25 cellular contexts compared by ENCODE assay signal in the genomic region with DNA sequence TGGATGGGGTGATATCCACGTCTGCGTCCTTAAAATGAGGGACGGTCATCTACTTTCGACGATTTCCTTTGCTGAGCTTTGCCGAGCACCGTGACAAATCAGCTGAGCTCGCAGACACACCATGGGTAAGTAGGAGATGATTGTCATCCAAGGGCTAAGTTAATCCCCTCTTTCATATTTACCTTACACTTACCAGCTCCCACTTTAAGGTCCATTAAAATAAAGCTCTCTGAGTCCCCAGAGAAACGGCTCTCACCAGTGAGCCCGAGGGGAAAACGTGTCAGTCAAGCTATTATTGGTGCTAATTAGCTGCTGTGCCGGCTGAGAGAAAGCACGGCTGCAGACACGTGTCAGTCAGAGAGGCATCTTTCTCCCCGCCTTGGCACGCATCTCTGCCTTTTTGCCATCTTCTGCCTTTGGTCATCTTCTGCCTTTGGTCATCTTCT.
DNase-seq lines count a peak whose midpoint lies in the region; ATAC-seq, FAIRE-seq and TF ChIP-seq lines count a peak whose summit lies in the region.
"Had no signal": no experiment of that assay in that cellular context is flagged by ENCODE, and none has a peak within 500 bp of the region (broad histone marks: within the 10 kb centered on the region; RNA-seq: fewer than 3 reads in every experiment).

No MANE protein-coding gene starts in this region.

- no peak for TF ChIP-seq POLR2A in GM12892 (IDR thresholded peaks at IDR 0.05; ENCODE audit: low read depth, low read length)

- no peak overlapping the region for H2AK5ac ChIP-seq in neuronal stem cell (ENCODE audit: low read depth, low read length)

- POLR2A ChIA-PET in activated CD4-positive, alpha-beta T cell treated with anti-CD3 and anti-CD28 coated beads, Interleukin-2, amount 10 ng/mL, durations not matched to agents 7 days and 5 days (lab: Charles Lee), result no interaction called here

- no peak overlapping the region for H3K4ac ChIP-seq in neuronal stem cell (ENCODE audit: low read length)

- intact Hi-C loops in cardiac septum (cut with DNase I) (no loop called here), left cardiac atrium (cut with DNase I) (no loop called here)

- H2BK15ac ChIP-seq in neuronal stem cell (ENCODE audit: low read length), result no peak overlapping the region

- TF ChIP-seq CTCF in endodermal cell (conservative IDR thresholded peaks at IDR 0.05), result no peak

- H3K27ac Mint-ChIP-seq in endodermal cell, result peak overlapping the region; percentile 48
- no peak overlapping the region for H3K27ac Mint-ChIP-seq in activated CD4-positive, alpha-beta T cell treated with anti-CD3 and anti-CD28 coated beads, Interleukin-2, amount 10 ng/mL, durations not matched to agents 7 days and 5 days
- H3K27ac Mint-ChIP-seq: CD4-positive, alpha-beta memory T cell; IgD-negative memory B cell had no signal

- H3K36me3 Mint-ChIP-seq in endodermal cell (ENCODE audit: low read depth), result peaks cover 3% of the 10 kb centered on the region
- no peaks in the 10 kb centered on the region for H3K36me3 Mint-ChIP-seq in activated CD4-positive, alpha-beta T cell treated with anti-CD3 and anti-CD28 coated beads, Interleukin-2, amount 10 ng/mL, durations not matched to agents 7 days and 5 days (ENCODE audit: low read depth)
- H3K36me3 Mint-ChIP-seq: CD4-positive, alpha-beta memory T cell had no signal

- H3K27me3 ChIP-seq in endodermal cell (ENCODE audit: control insufficient read depth, insufficient read depth, low read length, poor library complexity, severe bottlenecking) (no peaks in the 10 kb centered on the region), neuronal stem cell (ENCODE audit: control insufficient read depth in 3 of 3, insufficient read depth in 3 of 3, low read depth in 1 of 3, low read length in 3 of 3) (peaks cover 0 to 14% (median 0%) of the 10 kb centered on the region in 3 experiments)
- H3K27me3 ChIP-seq: BLaER1 treated with 17β-estradiol and CSF1 and Interleukin-3, amounts not matched to agents 10 nM and 100 nM had no signal

- no peak overlapping the region for H4K8ac ChIP-seq in neuronal stem cell (ENCODE audit: low read depth, low read length)

- FAIRE-seq in GM12892 (lab: Jason Lieb, UNC), result no peak
- FAIRE-seq: G401.6, GM18507, H54 had no signal

- no peak overlapping the region for H3K4me3 Mint-ChIP-seq in endodermal cell
- no peak overlapping the region for H3K4me3 Mint-ChIP-seq in activated CD4-positive, alpha-beta T cell treated with anti-CD3 and anti-CD28 coated beads, Interleukin-2, amount 10 ng/mL, durations not matched to agents 7 days and 5 days
- H3K4me3 Mint-ChIP-seq: CD4-positive, alpha-beta memory T cell; IgD-negative memory B cell had no signal

- H3K27ac ChIP-seq in endodermal cell (ENCODE audit: low read depth, low read length), result no peak overlapping the region
- no peak overlapping the region for H3K27ac ChIP-seq in neuronal stem cell (replicated peaks; ENCODE audit: low read length)
- H3K27ac ChIP-seq: BLaER1 treated with 17β-estradiol and CSF1 and Interleukin-3, amounts not matched to agents 10 nM and 100 nM; RWPE1 had no signal

- CTCF ChIA-PET in activated CD4-positive, alpha-beta T cell treated with anti-CD3 and anti-CD28 coated beads, Interleukin-2, amount 10 ng/mL, durations not matched to agents 7 days and 5 days (lab: Charles Lee), result no interaction called here

- H3K4me3 ChIP-seq in endodermal cell (ENCODE audit: low read length) (no peak overlapping the region), neuronal stem cell (ENCODE audit: low read length in 2 of 2) (no peak overlapping the region)
- H3K4me3 ChIP-seq: BLaER1 treated with 17β-estradiol and CSF1 and Interleukin-3, amounts not matched to agents 10 nM and 100 nM had no signal

- H3K4me1 ChIP-seq in endodermal cell (ENCODE audit: control insufficient read depth, insufficient read depth, low read length) (no peaks in the 10 kb centered on the region), neuronal stem cell (ENCODE audit: control insufficient read depth in 2 of 2, insufficient read depth in 1 of 2, low read depth in 1 of 2, low read length in 2 of 2) (peaks cover 0 to 5% of the 10 kb centered on the region in 2 donors)
- H3K4me1 ChIP-seq: BLaER1 treated with 17β-estradiol and CSF1 and Interleukin-3, amounts not matched to agents 10 nM and 100 nM had no signal

- no peak overlapping the region for H4K91ac ChIP-seq in neuronal stem cell (ENCODE audit: low read depth, low read length, poor library complexity)

- H2BK12ac ChIP-seq in neuronal stem cell (ENCODE audit: low read length), result no peak overlapping the region

- 42 to 49% methylated on average over 13 to 16 of the region's 16 CpGs for WGBS in endodermal cell (ENCODE audit: insufficient coverage in 1 of 2, insufficient read length in 1 of 2), 2 experiments
- WGBS in neuronal stem cell (ENCODE audit: extremely low coverage in 2 of 2, insufficient read length in 2 of 2, insufficient replicate concordance in 1 of 2), 2 donors, result no CpG with 5 or more reads among the region's 16 CpGs

- no peak overlapping the region for H3K23ac ChIP-seq in neuronal stem cell (ENCODE audit: low read depth, low read length, poor library complexity)

- H3K79me1 ChIP-seq in neuronal stem cell (ENCODE audit: low read depth, low read length), result no peaks in the 10 kb centered on the region

- H3K4me1 Mint-ChIP-seq in endodermal cell, result peaks cover 14% of the 10 kb centered on the region
- H3K4me1 Mint-ChIP-seq in activated CD4-positive, alpha-beta T cell treated with anti-CD3 and anti-CD28 coated beads, Interleukin-2, amount 10 ng/mL, durations not matched to agents 7 days and 5 days, result no peaks in the 10 kb centered on the region
- H3K4me1 Mint-ChIP-seq: CD4-positive, alpha-beta memory T cell; IgD-negative memory B cell had no signal

- H3K18ac ChIP-seq in neuronal stem cell (ENCODE audit: low read length), result no peak overlapping the region

- H3K9me3 Mint-ChIP-seq in endodermal cell, result peaks cover 6% of the 10 kb centered on the region
- peaks cover 2% of the 10 kb centered on the region for H3K9me3 Mint-ChIP-seq in activated CD4-positive, alpha-beta T cell treated with anti-CD3 and anti-CD28 coated beads, Interleukin-2, amount 10 ng/mL, durations not matched to agents 7 days and 5 days

- no peak overlapping the region for H3K14ac ChIP-seq in neuronal stem cell (ENCODE audit: low read length)

- H3K9me3 ChIP-seq in endodermal cell (ENCODE audit: control insufficient read depth, low read length), result no peaks in the 10 kb centered on the region
- no peaks in the 10 kb centered on the region for H3K9me3 ChIP-seq in neuronal stem cell (replicated peaks in 1 of 2; ENCODE audit: control insufficient read depth in 2 of 2, insufficient read depth in 1 of 2, low read depth in 1 of 2, low read length in 2 of 2)
- H3K9me3 ChIP-seq: BLaER1 treated with 17β-estradiol and CSF1 and Interleukin-3, amounts not matched to agents 10 nM and 100 nM had no signal

- H3K36me3 ChIP-seq in endodermal cell (ENCODE audit: control insufficient read depth, insufficient read depth, low read length) (no peaks in the 10 kb centered on the region), neuronal stem cell (replicated peaks in 1 of 2; ENCODE audit: control insufficient read depth in 2 of 2, insufficient read depth in 2 of 2, low read length in 2 of 2) (no peaks in the 10 kb centered on the region)
- H3K36me3 ChIP-seq: BLaER1 treated with 17β-estradiol and CSF1 and Interleukin-3, amounts not matched to agents 10 nM and 100 nM had no signal

- ATAC-seq in left cardiac atrium (no peak), GM19452 (IDR thresholded peaks at IDR 0.05; ENCODE audit: unreplicated experiment) (no peak)
- ATAC-seq: SK-N-SH treated with all-trans-retinoic acid at 6 μM for 48 hours had no signal

- DNase-seq in cardiac septum (ENCODE audit: low spot score), result peak; percentile 31
- no peak for DNase-seq in left cardiac atrium
- peak; percentile 78 for DNase-seq in endodermal cell
- no peak for DNase-seq in neuronal stem cell (ENCODE audit: low spot score)
- DNase-seq in activated CD4-positive, alpha-beta T cell treated with anti-CD3 and anti-CD28 coated beads, Interleukin-2, amount 10 ng/mL, durations not matched to agents 7 days and 5 days, result no peak
- no peak for DNase-seq in cortex of kidney (lab: John Stamatoyannopoulos, UW)
- DNase-seq in GM12892 (ENCODE audit: insufficient read length), result no peak
- DNase-seq: 8988T; CD4-positive, alpha-beta memory T cell; DMS153; NCI-H1105; NCI-H2029 treated with DMSO at 0.1 percent for 48 hours; NCI-H226; NCI-H510A treated with DMSO at 0.1 percent for 48 hours; NCI-H748 treated with DMSO at 0.1 percent for 48 hours; NK-92 treated with Interleukin-12 subunit alpha and Interleukin-12 subunit beta, amount 100 ng/mL, for 24 hours; SIG-M5 had no signal

- H2BK5ac ChIP-seq in neuronal stem cell (ENCODE audit: low read length), result no peak overlapping the region

- H3K4me2 ChIP-seq in neuronal stem cell (ENCODE audit: insufficient read depth, low read length, poor library complexity, severe bottlenecking), result no peak overlapping the region
- H3K4me2 ChIP-seq: BLaER1 treated with 17β-estradiol and CSF1 and Interleukin-3, amounts not matched to agents 10 nM and 100 nM had no signal

- peak overlapping the region; percentile 6 for H2AFZ ChIP-seq in neuronal stem cell (ENCODE audit: low read length)

- H2BK120ac ChIP-seq in neuronal stem cell (ENCODE audit: low read depth, low read length), result no peak overlapping the region

- no peaks in the 10 kb centered on the region for H3K27me3 Mint-ChIP-seq in endodermal cell (ENCODE audit: insufficient read depth)
- no peaks in the 10 kb centered on the region for H3K27me3 Mint-ChIP-seq in activated CD4-positive, alpha-beta T cell treated with anti-CD3 and anti-CD28 coated beads, Interleukin-2, amount 10 ng/mL, durations not matched to agents 7 days and 5 days
- H3K27me3 Mint-ChIP-seq: IgD-negative memory B cell had no signal

- H3K9ac ChIP-seq in endodermal cell (ENCODE audit: extremely low read depth, low read length, poor library complexity, severe bottlenecking) (no peak overlapping the region), neuronal stem cell (ENCODE audit: low read depth, low read length, poor library complexity) (no peak overlapping the region)
- H3K9ac ChIP-seq: BLaER1 treated with 17β-estradiol and CSF1 and Interleukin-3, amounts not matched to agents 10 nM and 100 nM had no signal

Comparison
In these comparisons a context has a peak if more than half of its experiments do, and no peak if none do; other contexts are left out.
1. DNase-seq: peak in cardiac septum (single experiment) and endodermal cell (single experiment); none in left cardiac atrium (single experiment), neuronal stem cell (single experiment), activated CD4-positive, alpha-beta T cell treated with anti-CD3 and anti-CD28 coated beads, Interleukin-2, amount 10 ng/mL, durations not matched to agents 7 days and 5 days (single experiment), cortex of kidney (single experiment) and GM12892 (single experiment).